Comparison of ENCODE assay signal across 8 cellular contexts in genomic region chr22:21417806-21418205, GRCh38. TPM values are rescaled to one million over a fixed set of nuclear protein-coding genes. Genes with fewer than 3 reads are reported as not detected.
A peak's percentile ranks its signal among the peaks of the same experiment; 100 is the strongest.
DNase-seq lines count a peak whose midpoint lies in the region; ATAC-seq and TF ChIP-seq lines count a peak whose summit lies in the region.
"Not testable (repeated sequence)": the region's sequence is repeated elsewhere in the genome, so short reads cannot be mapped to it uniquely, and the experiment has no call there.

No MANE protein-coding gene starts in this region.

- peak overlapping the region; percentile 31 for H3K9ac ChIP-seq in HUES6 (ENCODE audit: low read length)

- peak; percentile 34 for DNase-seq in activated CD8-positive, alpha-beta T cell treated with anti-CD3 and anti-CD28 coated beads, Interleukin-2, amount 10 ng/mL, durations not matched to agents 7 days and 5 days
- not testable (repeated sequence) for DNase-seq in choroid plexus epithelial cell (ENCODE audit: low read depth)
- DNase-seq in immature natural killer cell: peak; percentile 14 to 31 (median 18)
- DNase-seq in posterior vena cava (ENCODE audit: low spot score): peak; percentile 75
- peak; percentile 20 to 88 for DNase-seq in upper lobe of left lung

- H3K4me3 ChIP-seq in HUES6 (ENCODE audit: low read depth, low read length) (peak overlapping the region; percentile 54), choroid plexus epithelial cell (ENCODE audit: low read depth, low read length) (peak overlapping the region; percentile 54), upper lobe of left lung (peak overlapping the region in 3 of 4 donors; percentile 45 to 53 (median 49))

- H3K27ac Mint-ChIP-seq in activated CD8-positive, alpha-beta T cell treated with anti-CD3 and anti-CD28 coated beads, Interleukin-2, amount 10 ng/mL, durations not matched to agents 7 days and 5 days; immature natural killer cell: not testable (repeated sequence)

- not testable (repeated sequence) for H3K27me3 Mint-ChIP-seq in activated CD8-positive, alpha-beta T cell treated with anti-CD3 and anti-CD28 coated beads, Interleukin-2, amount 10 ng/mL, durations not matched to agents 7 days and 5 days (ENCODE audit: low read depth); immature natural killer cell (ENCODE audit: low read depth in 3 of 3)

- ATAC-seq in GM19023 (IDR thresholded peaks at IDR 0.05; ENCODE audit: unreplicated experiment): peak; percentile 19
- ATAC-seq in HG02610 (IDR thresholded peaks at IDR 0.05; ENCODE audit: unreplicated experiment): peak; percentile 16
- ATAC-seq in activated CD8-positive, alpha-beta T cell treated with anti-CD3 and anti-CD28 coated beads, Interleukin-2, amount 10 ng/mL, durations not matched to agents 7 days and 5 days: peak; percentile 38
- peak in 1 of 2 donors; percentile 52 for ATAC-seq in upper lobe of left lung (ENCODE audit: low FRiP score in 2 of 2)

- not testable (repeated sequence) for H3K4me1 ChIP-seq in HUES6 (ENCODE audit: control insufficient read depth, insufficient read depth, low read length); upper lobe of left lung

- H3K27me3 ChIP-seq in HUES6 (ENCODE audit: control insufficient read depth, insufficient read depth, low read length); upper lobe of left lung: not testable (repeated sequence)

- H3K36me3 ChIP-seq in HUES6 (ENCODE audit: control insufficient read depth, insufficient read depth, low read length); upper lobe of left lung: not testable (repeated sequence)

- intact Hi-C loops in posterior vena cava (cut with DNase I): not testable (repeated sequence)

- WGBS in upper lobe of left lung, 2 donors: no CpG with 5 or more reads among the region's 39 CpGs

- H3K27ac ChIP-seq in HUES6 (ENCODE audit: low read depth, low read length): not testable (repeated sequence)
- H3K27ac ChIP-seq in upper lobe of left lung: peak overlapping the region in 1 of 4 donors; percentile 49

- TF ChIP-seq POLR2A in upper lobe of left lung (IDR thresholded peaks at IDR 0.05): not testable (repeated sequence)

- peak overlapping the region; percentile 61 for H3K4me3 Mint-ChIP-seq in activated CD8-positive, alpha-beta T cell treated with anti-CD3 and anti-CD28 coated beads, Interleukin-2, amount 10 ng/mL, durations not matched to agents 7 days and 5 days
- peak overlapping the region in 3 of 5 donors; percentile 43 to 62 (median 52) for H3K4me3 Mint-ChIP-seq in immature natural killer cell

- CTCF ChIA-PET in activated CD8-positive, alpha-beta T cell treated with anti-CD3 and anti-CD28 coated beads, Interleukin-2, amount 10 ng/mL, durations not matched to agents 7 days and 5 days (lab: Charles Lee): not testable (repeated sequence)

- TF ChIP-seq EP300 in upper lobe of left lung (IDR thresholded peaks at IDR 0.05): not testable (repeated sequence)

- not testable (repeated sequence) for H3K9me3 Mint-ChIP-seq in activated CD8-positive, alpha-beta T cell treated with anti-CD3 and anti-CD28 coated beads, Interleukin-2, amount 10 ng/mL, durations not matched to agents 7 days and 5 days (ENCODE audit: insufficient read depth); immature natural killer cell

- H3K9me3 ChIP-seq in HUES6 (ENCODE audit: control insufficient read depth, insufficient read depth, low read depth, low read length); upper lobe of left lung: not testable (repeated sequence)

- TF ChIP-seq CTCF in choroid plexus epithelial cell (conservative IDR thresholded peaks at IDR 0.05; ENCODE audit: low read depth, low read length); upper lobe of left lung (IDR thresholded peaks at IDR 0.05): not testable (repeated sequence)

- POLR2A ChIA-PET in activated CD8-positive, alpha-beta T cell treated with anti-CD3 and anti-CD28 coated beads, Interleukin-2, amount 10 ng/mL, durations not matched to agents 7 days and 5 days (lab: Charles Lee): not testable (repeated sequence)

- not testable (repeated sequence) for H3K4me1 Mint-ChIP-seq in activated CD8-positive, alpha-beta T cell treated with anti-CD3 and anti-CD28 coated beads, Interleukin-2, amount 10 ng/mL, durations not matched to agents 7 days and 5 days (ENCODE audit: low read depth); immature natural killer cell

- H3K36me3 Mint-ChIP-seq in activated CD8-positive, alpha-beta T cell treated with anti-CD3 and anti-CD28 coated beads, Interleukin-2, amount 10 ng/mL, durations not matched to agents 7 days and 5 days (ENCODE audit: low read depth); immature natural killer cell: not testable (repeated sequence)

RNA-seq across cellular contexts. Expression of gene HIC2, which starts 0.6 kb away (rescaled TPM):
- 1 to 10 TPM; 4.1 to 4.8 TPM for total RNA-seq in activated CD8-positive, alpha-beta T cell treated with anti-CD3 and anti-CD28 coated beads, Interleukin-2, amount 10 ng/mL, durations not matched to agents 7 days and 5 days
- polyA plus RNA-seq in immature natural killer cell: under 1 TPM in 2 of 3 donors, not detected in 1; 0.36 to 0.41 TPM
- total RNA-seq in posterior vena cava (1 to 10 TPM; 3.3 to 3.8 TPM), upper lobe of left lung (10 to 100 TPM in 1 of 6 donors, 1 to 10 TPM in 5; 4.4 to 11.5 (median 5.7) TPM)

RNA-seq across cellular contexts. Expression of gene RIMBP3B, which starts 34.3 kb away (rescaled TPM):
- total RNA-seq in activated CD8-positive, alpha-beta T cell treated with anti-CD3 and anti-CD28 coated beads, Interleukin-2, amount 10 ng/mL, durations not matched to agents 7 days and 5 days: under 1 TPM; 0.18 to 0.68 TPM
- polyA plus RNA-seq in immature natural killer cell: under 1 TPM in 2 of 3 donors, not detected in 1; 0.12 to 0.52 TPM
- total RNA-seq in posterior vena cava: under 1 TPM; 0.19 to 0.42 TPM
- total RNA-seq in upper lobe of left lung: under 1 TPM in 3 of 6 donors, not detected in 3; 0.20 to 0.86 (median 0.46) TPM

RNA-seq across cellular contexts. Expression of gene TMEM191C, which starts 49.4 kb away (rescaled TPM):
- total RNA-seq in activated CD8-positive, alpha-beta T cell treated with anti-CD3 and anti-CD28 coated beads, Interleukin-2, amount 10 ng/mL, durations not matched to agents 7 days and 5 days: 1 to 10 TPM; 1.1 to 2.4 TPM
- polyA plus RNA-seq in immature natural killer cell: 1 to 10 TPM; 1.7 to 2.5 (median 1.8) TPM
- total RNA-seq in posterior vena cava (under 1 TPM; 0.51 to 0.81 TPM), upper lobe of left lung (1 to 10 TPM in 5 of 6 donors, under 1 TPM in 1; 1.00 to 2.9 (median 1.5) TPM)
